ENCODE assay signal across 8 cellular contexts in genomic region chr6:104326173-104327001, GRCh38.
DNase-seq lines count a peak whose midpoint lies in the region; ATAC-seq and TF ChIP-seq lines count a peak whose summit lies in the region.

No MANE protein-coding gene starts in this region.

- peak; percentile 8 for DNase-seq in GM04503 (ENCODE audit: low read depth)
- peak; percentile 63 for DNase-seq in OCI-M1 (lab: John Stamatoyannopoulos, UW)
- DNase-seq in iris pigment epithelial cell (ENCODE audit: low read depth), result peak; percentile 80
- DNase-seq in NK-92 (lab: John Stamatoyannopoulos, UW; ENCODE audit: unreplicated experiment), result no peak
- no peak for DNase-seq in GDM1 (lab: John Stamatoyannopoulos, UW)
- DNase-seq in NAMALWA (ENCODE audit: low spot score), result no peak

- TF ChIP-seq POLR2A in GM18505 (IDR thresholded peaks at IDR 0.05; ENCODE audit: borderline replicate concordance, extremely low read depth, insufficient read depth, insufficient read length), result no peak

- ATAC-seq in HG02763 (IDR thresholded peaks at IDR 0.05; ENCODE audit: unreplicated experiment), result peak; percentile 74
- ATAC-seq in GM18505 (IDR thresholded peaks at IDR 0.05; ENCODE audit: unreplicated experiment), result no peak

Comparison
In these comparisons a context has a peak if more than half of its experiments do, and no peak if none do; other contexts are left out.
1. DNase-seq: peak in GM04503 (single experiment), OCI-M1 (single experiment) and iris pigment epithelial cell (single experiment); none in NK-92 (single experiment), GDM1 (single experiment) and NAMALWA (single experiment).